In the genomic region with DNA sequence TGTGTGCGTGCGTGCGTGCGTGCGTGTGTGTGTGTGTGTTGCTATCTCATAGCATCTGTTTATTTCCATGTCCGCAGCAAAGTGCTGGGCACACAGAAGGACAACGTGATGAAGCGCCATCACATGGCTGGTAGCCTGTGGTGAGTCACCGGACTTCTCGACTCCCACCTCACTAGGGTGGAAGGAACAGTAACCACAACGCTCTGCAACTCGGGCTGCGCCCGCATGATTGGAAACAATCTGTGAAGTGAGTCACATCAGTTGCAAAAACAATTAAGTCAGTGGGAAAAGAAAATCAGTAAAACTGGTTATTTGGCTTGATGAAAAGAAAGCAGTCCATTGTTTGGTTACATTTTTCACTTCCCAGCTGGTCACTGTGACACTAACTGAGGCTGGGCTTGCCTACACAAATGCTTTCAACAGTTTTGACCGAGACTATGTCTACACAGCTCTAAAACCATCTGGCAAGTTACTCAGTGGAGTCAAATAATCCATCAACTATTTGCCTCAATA, we compare ENCODE assay signal across 9 cellular contexts.
A peak's percentile ranks its signal among the peaks of the same experiment; 100 is the strongest.
DNase-seq lines count a peak whose midpoint lies in the region; ATAC-seq, FAIRE-seq and TF ChIP-seq lines count a peak whose summit lies in the region.
"Had no signal": no experiment of that assay in that cellular context is flagged by ENCODE, and none has a peak within 500 bp of the region (broad histone marks: within the 10 kb centered on the region; RNA-seq: fewer than 3 reads in every experiment).

No MANE protein-coding gene starts in this region.

- DNase-seq in GM12891 (ENCODE audit: insufficient read length, low spot score) (no peak), RKO (ENCODE audit: low spot score) (peak; percentile 5), fibroblast of the conjunctiva (ENCODE audit: low read depth) (peak; percentile 8), pons (ENCODE audit: low spot score) (peak; percentile 77), iPS-NIHi11 (ENCODE audit: low spot score) (no peak)
- no peak for DNase-seq in activated CD4-positive, alpha-beta T cell treated with anti-CD3 and anti-CD28 coated beads, Interleukin-2, amount 50 U/mL, for 48 hours
- DNase-seq: NCI-H187 treated with DMSO at 0.1 percent for 48 hours had no signal

- peak; percentile 9 for FAIRE-seq in GM12891 (lab: Jason Lieb, UNC)

- no peak for ATAC-seq in HG03280 (IDR thresholded peaks at IDR 0.05; ENCODE audit: unreplicated experiment)
- no peak for ATAC-seq in HG03565 (IDR thresholded peaks at IDR 0.05; ENCODE audit: unreplicated experiment)

- no peak for TF ChIP-seq POLR2A in GM12891 (IDR thresholded peaks at IDR 0.05; ENCODE audit: low read depth, low read length)

TF ChIP-seq in GM12891, 5 proteins besides CTCF, POLR2A, EP300 and RAD21:
- TF ChIP-seq SPI1 (IDR thresholded peaks at IDR 0.05; ENCODE audit: low read depth, low read length) (no peak), POLR2AphosphoS5 (IDR thresholded peaks at IDR 0.05; ENCODE audit: low read depth, low read length) (no peak), POU2F2 (IDR thresholded peaks at IDR 0.05; ENCODE audit: low read depth, low read length) (no peak), TAF1 (IDR thresholded peaks at IDR 0.05; ENCODE audit: low read depth, low read length) (no peak), PAX5 (IDR thresholded peaks at IDR 0.05; ENCODE audit: insufficient read depth, low read length, severe bottlenecking) (no peak)

Comparison
In these comparisons a context has a peak if more than half of its experiments do, and no peak if none do; other contexts are left out.
1. DNase-seq: peak in RKO (single experiment), fibroblast of the conjunctiva (single experiment) and pons (single experiment); none in GM12891 (single experiment), iPS-NIHi11 (single experiment) and activated CD4-positive, alpha-beta T cell treated with anti-CD3 and anti-CD28 coated beads, Interleukin-2, amount 50 U/mL, for 48 hours (0 of 2).